Comparison of ENCODE assay signal across 12 cellular contexts in genomic region chr2:3585239-3586109, GRCh38. TPM values are rescaled to one million over a fixed set of nuclear protein-coding genes. Genes with fewer than 3 reads are reported as not detected.
DNase-seq lines count a peak whose midpoint lies in the region; ATAC-seq and TF ChIP-seq lines count a peak whose summit lies in the region.
"Had no signal": no experiment of that assay in that cellular context is flagged by ENCODE, and none has a peak within 500 bp of the region (broad histone marks: within the 10 kb centered on the region; RNA-seq: fewer than 3 reads in every experiment).

No MANE protein-coding gene starts in this region.

- H3K4me1 ChIP-seq in mucosa of descending colon (ENCODE audit: low read depth): peaks cover 6% of the 10 kb centered on the region

- TF ChIP-seq POLR2A in erythroblast (IDR thresholded peaks at IDR 0.05; ENCODE audit: low read length): no peak

- no peak overlapping the region for H3K4me3 ChIP-seq in mucosa of descending colon

- ATAC-seq in mucosa of descending colon (peak; percentile 67), GM21723 (IDR thresholded peaks at IDR 0.05; ENCODE audit: unreplicated experiment) (no peak)

- no peaks in the 10 kb centered on the region for H3K9me3 ChIP-seq in mucosa of descending colon

- DNase-seq in NCI-H748 (lab: John Stamatoyannopoulos, UW; ENCODE audit: unreplicated experiment) (peak; percentile 59), NCI-H748 treated with DMSO at 0.1 percent for 48 hours (lab: John Stamatoyannopoulos, UW) (no peak), erythroblast (lab: John Stamatoyannopoulos, UW) (peak; percentile 64 to 67), mucosa of descending colon (peak in 2 of 3 donors; percentile 37 to 42), ureter (ENCODE audit: low spot score) (peak; percentile 76), NCI-H2107 (lab: John Stamatoyannopoulos, UW) (no peak), activated gamma-delta T cell treated with Interleukin-2 at 50 U/mL for 16 hours (no peak)
- DNase-seq: activated naive CD8-positive, alpha-beta T cell treated with anti-CD3 and anti-CD28 coated beads, Interleukin-2, amount 10 ng/mL, durations not matched to agents 7 days and 5 days; islet precursor cell; NCI-H446 treated with DMSO at 0.1 percent for 48 hours; WERI-Rb-1 had no signal

- no peaks in the 10 kb centered on the region for H3K36me3 ChIP-seq in mucosa of descending colon (ENCODE audit: low read depth)

- no peak for TF ChIP-seq CTCF in mucosa of descending colon (IDR thresholded peaks at IDR 0.05)

- intact Hi-C loops in mucosa of descending colon (cut with DNase I, micrococcal nuclease): no loop called here

RNA-seq across cellular contexts. Expression of gene COLEC11, which starts 9.4 kb away (rescaled TPM):
- 1 to 10 TPM in 2 of 3 donors, under 1 TPM in 1; 0.35 to 2.2 (median 1.6) TPM for total RNA-seq in mucosa of descending colon
- total RNA-seq in ureter: 2.4 TPM

RNA-seq across cellular contexts. Expression of gene RPS7, which starts 10.4 kb away (rescaled TPM):
- 1,000 to 10,000 TPM in 1 of 3 donors, 100 to 1,000 TPM in 2; 871 to 1,011 (median 925) TPM for total RNA-seq in mucosa of descending colon
- 1,218 TPM for total RNA-seq in ureter

RNA-seq across cellular contexts. Expression of gene RNASEH1, which starts 27.3 kb away (rescaled TPM):
- total RNA-seq in mucosa of descending colon: 10 to 100 TPM; 14.4 to 24.2 (median 19.5) TPM
- total RNA-seq in ureter: 18.3 TPM

Comparison
In these comparisons a context has a peak if more than half of its experiments do, and no peak if none do; other contexts are left out.
1. DNase-seq: peak in NCI-H748 (single experiment), erythroblast (2 of 2), mucosa of descending colon (2 of 3) and ureter (single experiment); none in NCI-H748 treated with DMSO at 0.1 percent for 48 hours (single experiment), NCI-H2107 (single experiment) and activated gamma-delta T cell treated with Interleukin-2 at 50 U/mL for 16 hours (single experiment).